ENCODE assay signal across 10 cellular contexts in genomic region chr15:93072011-93072410, GRCh38. TPM values are rescaled to one million over a fixed set of nuclear protein-coding genes. Genes with fewer than 3 reads are reported as not detected.
DNase-seq lines count a peak whose midpoint lies in the region; ATAC-seq, FAIRE-seq and TF ChIP-seq lines count a peak whose summit lies in the region.
"Had no signal": no experiment of that assay in that cellular context is flagged by ENCODE, and none has a peak within 500 bp of the region (broad histone marks: within the 10 kb centered on the region; RNA-seq: fewer than 3 reads in every experiment).

No MANE protein-coding gene starts in this region.

- H3K9me3 ChIP-seq in HepG2 (ENCODE audit: low read length): no peaks in the 10 kb centered on the region

- no peaks in the 10 kb centered on the region for H3K36me3 ChIP-seq in HepG2 (replicated peaks in 1 of 2; ENCODE audit: control insufficient read depth in 1 of 2, insufficient read depth in 2 of 2, low read length in 2 of 2)

- DNase-seq in DMS 273 (lab: John Stamatoyannopoulos, UW; ENCODE audit: unreplicated experiment) (peak; percentile 10), DMS 273 treated with DMSO at 0.1 percent for 48 hours (lab: John Stamatoyannopoulos, UW) (no peak), MCF 10A (ENCODE audit: unreplicated experiment) (peak; percentile 32), HepG2 (ENCODE audit: low spot score) (no peak), SW 1271 (lab: John Stamatoyannopoulos, UW) (no peak), NCI-H1105 (lab: John Stamatoyannopoulos, UW) (no peak)
- DNase-seq: activated CD4-positive, alpha-beta T cell treated with anti-CD3 and anti-CD28 coated beads for 4 hours had no signal

- no peaks in the 10 kb centered on the region for H3K4me1 ChIP-seq in HepG2 (ENCODE audit: insufficient read depth, low read length)

- no peaks in the 10 kb centered on the region for H3K27me3 Mint-ChIP-seq in MCF 10A (ENCODE audit: insufficient read depth, unreplicated experiment)

- in situ Hi-C loops in HepG2 (cut with HindIII; ENCODE audit: extremely low pct_ligation_motif_present, low pct_unique_long_range_greater_than_20kb): no loop called here

- TF ChIP-seq EP300 in HepG2 (IDR thresholded peaks at IDR 0.05; ENCODE audit: low read depth in 2 of 2, low read length in 2 of 2) (no peak), HepG2 (CRISPR knock-in tag; IDR thresholded peaks at IDR 0.05; ENCODE audit: borderline replicate concordance) (no peak)

- no peak for ATAC-seq in HepG2
- ATAC-seq in HG02981 (IDR thresholded peaks at IDR 0.05; ENCODE audit: unreplicated experiment): no peak

- no peaks in the 10 kb centered on the region for H3K9me3 Mint-ChIP-seq in MCF 10A (ENCODE audit: unreplicated experiment)

- CTCF ChIA-PET in MCF 10A (lab: Yijun Ruan, JAX): interaction anchor here (0.6 to 1.6 kb wide), 3 partner anchors 16 to 794 kb away, joined by 3 to 6 read pairs (median 3); no protein-coding TSS in a partner anchor
- CTCF ChIA-PET in HepG2 (lab: Yijun Ruan, JAX; ENCODE audit: low intra/inter-chr PET ratio, low total read pairs): no interaction called here

- H3K27ac ChIP-seq in HepG2 (ENCODE audit: extremely low read length, insufficient read depth, low read length): no peak overlapping the region
- peak overlapping the region; percentile 17 for H3K27ac ChIP-seq in temporal lobe (ENCODE audit: low read depth, low read length)
- H3K27ac ChIP-seq: 22Rv1 had no signal

- POLR2A ChIA-PET in MCF 10A (lab: Yijun Ruan, JAX): interaction anchor here (0.8 to 1.2 kb wide), 2 partner anchors 34 to 43 kb away, joined by 5 to 8 read pairs; no protein-coding TSS in a partner anchor
- POLR2A ChIA-PET in HepG2 (lab: Yijun Ruan, JAX): no interaction called here

- FAIRE-seq in HepG2 (lab: Jason Lieb, UNC): no peak

- no peaks in the 10 kb centered on the region for H3K79me2 ChIP-seq in HepG2 (ENCODE audit: insufficient read depth, low read length)

- no peak overlapping the region for H3K4me2 ChIP-seq in HepG2 (ENCODE audit: low read depth, low read length)

- H3K4me1 Mint-ChIP-seq in MCF 10A (ENCODE audit: insufficient read depth, unreplicated experiment): peaks cover 13% of the 10 kb centered on the region

- peak overlapping the region; percentile 27 for H3K27ac Mint-ChIP-seq in MCF 10A (ENCODE audit: low read depth, unreplicated experiment)

- no peak for TF ChIP-seq CTCF in MCF 10A (IDR thresholded peaks at IDR 0.05; ENCODE audit: unreplicated experiment)
- no peak for TF ChIP-seq CTCF in HepG2 (CRISPR knock-in tag; IDR thresholded peaks at IDR 0.05)

- H3K27me3 ChIP-seq in HepG2 (ENCODE audit: control insufficient read depth in 1 of 2, insufficient read depth in 2 of 2, low read length in 2 of 2): peaks cover 13 to 91% of the 10 kb centered on the region in 2 experiments

- peak overlapping the region; percentile 88 for H3K4me3 Mint-ChIP-seq in MCF 10A (ENCODE audit: unreplicated experiment)

- BruUV-seq in MCF 10A (replicated peaks; lab: Mats Ljungman, UMichigan) (no TSS peak), HepG2 (replicated peaks; lab: Mats Ljungman, UMichigan) (no TSS peak)

- H3K4me3 ChIP-seq in HepG2 (replicated peaks in 1 of 3; ENCODE audit: insufficient read depth in 1 of 3, low read depth in 2 of 3, low read length in 3 of 3): no peak overlapping the region

- H4K20me1 ChIP-seq in HepG2 (ENCODE audit: insufficient read depth, low read length): no peaks in the 10 kb centered on the region

- no peak for TF ChIP-seq RAD21 in HepG2 (CRISPR knock-in tag; IDR thresholded peaks at IDR 0.05)

- no peak overlapping the region for H2AFZ ChIP-seq in HepG2 (ENCODE audit: low read length)

- intact Hi-C loops in MCF 10A (cut with micrococcal nuclease): no loop called here
- intact Hi-C loops in HepG2 (cut with micrococcal nuclease; ENCODE audit: unreplicated experiment): no loop called here

- 25% methylated on average over 10 of the region's 10 CpGs for WGBS in HepG2 (ENCODE audit: low lambda C conversion rate)

- peaks cover 4% of the 10 kb centered on the region for H3K36me3 Mint-ChIP-seq in MCF 10A (ENCODE audit: insufficient read depth, unreplicated experiment)

- no peak overlapping the region for H3K9ac ChIP-seq in HepG2 (ENCODE audit: insufficient read depth, low read depth, low read length)

- TF ChIP-seq POLR2A in HepG2 (IDR thresholded peaks at IDR 0.05; ENCODE audit: insufficient read depth in 1 of 2, low read depth in 2 of 2, low read length in 2 of 2): no peak

TF ChIP-seq in HepG2, 621 proteins besides CTCF, POLR2A, EP300 and RAD21:
- TF ChIP-seq ZNF687 (CRISPR knock-in tag; IDR thresholded peaks at IDR 0.05) (no peak), CBX2 (IDR thresholded peaks at IDR 0.05; ENCODE audit: low read depth, low read length) (peak; percentile 60; the same call in 1 of the 2 replicates), CBX2 (CRISPR knock-in tag; IDR thresholded peaks at IDR 0.05; ENCODE audit: low read depth) (no peak)

RNA-seq across cellular contexts. Expression of gene RGMA, which starts 17.0 kb away (rescaled TPM):
- total RNA-seq in MCF 10A (2022) (0.37 and 0.51 TPM in 2 replicates), HepG2 (2016; rRNA removed; fragmentation: Illumina TruSeq; extraction: Trizol) (not detected in 2 replicates), temporal lobe (16.2 TPM)
- total RNA-seq in HepG2 (2016; cell fraction: cytosol; rRNA removed; fragmentation: Illumina TruSeq; extraction: Trizol; ENCODE audit: low read depth): not detected in 2 replicates
- total RNA-seq in HepG2 (2016; cell fraction: insoluble cytoplasmic fraction; rRNA removed; fragmentation: Illumina TruSeq; extraction: Trizol): not detected in 2 replicates
- total RNA-seq in HepG2 (2016; cell fraction: membrane; rRNA removed; fragmentation: Illumina TruSeq; extraction: Trizol): not detected in 2 replicates
- total RNA-seq in HepG2 (2016; cell fraction: nucleus; rRNA removed; fragmentation: Illumina TruSeq; extraction: Trizol): not detected in 2 replicates
- polyA plus RNA-seq in HepG2 (2011; rRNA removed): not detected in 2 replicates
- polyA plus RNA-seq in HepG2 (2011; cell fraction: cytosol; rRNA removed): not detected in 2 replicates
- polyA plus RNA-seq in HepG2 (2011; cell fraction: nucleus; rRNA removed): not detected in 2 replicates
- 0.08 and 0.16 TPM in 2 replicates for polyA plus RNA-seq in HepG2 (2012)
- polyA plus RNA-seq in HepG2 (2016; cell fraction: cytosol; fragmentation: Illumina TruSeq; extraction: Trizol; ENCODE audit: low read depth): not detected in 2 replicates
- not detected in 2 replicates for polyA plus RNA-seq in HepG2 (2016; cell fraction: insoluble cytoplasmic fraction; fragmentation: Illumina TruSeq; extraction: Trizol; ENCODE audit: low read depth)
- not detected in 2 replicates for polyA plus RNA-seq in HepG2 (2016; cell fraction: membrane; fragmentation: Illumina TruSeq; extraction: Trizol; ENCODE audit: low read depth)
- not detected in 2 replicates for polyA plus RNA-seq in HepG2 (2016; cell fraction: nucleus; fragmentation: Illumina TruSeq; extraction: Trizol; ENCODE audit: insufficient read depth, low read depth)
- polyA minus RNA-seq in HepG2 (2011; rRNA and poly(A)+ RNA removed; ENCODE audit: low replicate concordance): 0.02 TPM in 1 of 2 replicates, not detected in the other
- not detected in 2 replicates for polyA minus RNA-seq in HepG2 (2011; cell fraction: cytosol; rRNA and poly(A)+ RNA removed)
- not detected in 2 replicates for polyA minus RNA-seq in HepG2 (2011; cell fraction: nucleus; rRNA and poly(A)+ RNA removed)

Comparison
In these comparisons a context has a peak if more than half of its experiments do, and no peak if none do; other contexts are left out.
1. DNase-seq: peak in DMS 273 (single experiment) and MCF 10A (single experiment); none in DMS 273 treated with DMSO at 0.1 percent for 48 hours (single experiment), HepG2 (single experiment), SW 1271 (0 of 2) and NCI-H1105 (single experiment).
2. RNA of gene RGMA, which starts 17.0 kb away (total RNA-seq): 16.2 TPM in temporal lobe (single experiment); 0.37 to 0.51 TPM in MCF 10A and not detected in HepG2; every median in the first group is over 10 times any median in the second.